ENCODE assay signal across 8 cellular contexts in genomic region chr20:63737940-63738686, GRCh38. TPM values are rescaled to one million over a fixed set of nuclear protein-coding genes. Genes with fewer than 3 reads are reported as not detected.
A peak's percentile ranks its signal among the peaks of the same experiment; 100 is the strongest.
DNase-seq lines count a peak whose midpoint lies in the region; ATAC-seq and TF ChIP-seq lines count a peak whose summit lies in the region.

No MANE protein-coding gene starts in this region.

- peak overlapping the region in 8 of 10 donors; percentile 89 to 97 (median 95) for H3K27ac ChIP-seq in heart right ventricle
- H3K27ac ChIP-seq in urinary bladder (ENCODE audit: low read depth): no peak overlapping the region
- H3K27ac ChIP-seq in foreskin keratinocyte: no peak overlapping the region

- DNase-seq in heart right ventricle (no peak), left cardiac atrium (no peak), left kidney (ENCODE audit: low read depth, low spot score) (peak; percentile 36), NCI-H128 (lab: John Stamatoyannopoulos, UW; ENCODE audit: unreplicated experiment) (no peak), foreskin keratinocyte (no peak), cortex of kidney (lab: John Stamatoyannopoulos, UW) (no peak)
- peak in 1 of 2 donors; percentile 43 for DNase-seq in activated T-cell treated with anti-CD3 and anti-CD28 coated beads, Interleukin-2, amount 50 U/mL, for 72 hours

- WGBS in heart right ventricle, 2 donors: 29 to 30% methylated on average over 33 to 44 of the region's 44 CpGs
- WGBS in urinary bladder: 23% methylated on average over 44 of the region's 44 CpGs

- H3K4me3 ChIP-seq in heart right ventricle (peak overlapping the region; percentile 1 to 79 (median 61)), urinary bladder (ENCODE audit: low read depth, low read length) (peak overlapping the region; percentile 41)

- peaks cover 0 to 19% (median 0%) of the 10 kb centered on the region in 7 donors for H3K27me3 ChIP-seq in heart right ventricle
- no peaks in the 10 kb centered on the region for H3K27me3 ChIP-seq in foreskin keratinocyte

- peaks cover 31 to 52% (median 38%) of the 10 kb centered on the region in 9 donors for H3K4me1 ChIP-seq in heart right ventricle
- H3K4me1 ChIP-seq in urinary bladder (ENCODE audit: insufficient read depth): no peaks in the 10 kb centered on the region
- no peaks in the 10 kb centered on the region for H3K4me1 ChIP-seq in foreskin keratinocyte

- H3K27me3 Mint-ChIP-seq in activated T-cell treated with anti-CD3 and anti-CD28 coated beads, Interleukin-2, amount 50 U/mL, for 72 hours (ENCODE audit: low read depth): no peaks in the 10 kb centered on the region

- H3K4me1 Mint-ChIP-seq in activated T-cell treated with anti-CD3 and anti-CD28 coated beads, Interleukin-2, amount 50 U/mL, for 72 hours (ENCODE audit: low read depth): peaks cover 16% of the 10 kb centered on the region

- no peak for TF ChIP-seq CTCF in heart right ventricle (IDR thresholded peaks at IDR 0.05)
- no peak for TF ChIP-seq CTCF in foreskin keratinocyte (conservative IDR thresholded peaks at IDR 0.05)

- H3K4me3 Mint-ChIP-seq in activated T-cell treated with anti-CD3 and anti-CD28 coated beads, Interleukin-2, amount 50 U/mL, for 72 hours: peak overlapping the region; percentile 46 to 54

- ATAC-seq in heart right ventricle (no peak), left cardiac atrium (no peak), foreskin keratinocyte (no peak)
- peak; percentile 17 to 25 for ATAC-seq in activated T-cell treated with anti-CD3 and anti-CD28 coated beads, Interleukin-2, amount 50 U/mL, for 72 hours (replicated peaks in 1 of 2)

- peaks cover 0 to 1% of the 10 kb centered on the region in 2 donors for H3K36me3 Mint-ChIP-seq in activated T-cell treated with anti-CD3 and anti-CD28 coated beads, Interleukin-2, amount 50 U/mL, for 72 hours (ENCODE audit: insufficient read depth in 2 of 2)

- H3K9me3 Mint-ChIP-seq in activated T-cell treated with anti-CD3 and anti-CD28 coated beads, Interleukin-2, amount 50 U/mL, for 72 hours: no peaks in the 10 kb centered on the region

- H3K36me3 ChIP-seq in heart right ventricle (peaks cover 0 to 59% (median 26%) of the 10 kb centered on the region in 9 donors), urinary bladder (ENCODE audit: insufficient read depth) (peaks cover 1% of the 10 kb centered on the region)

- H3K27ac Mint-ChIP-seq in activated T-cell treated with anti-CD3 and anti-CD28 coated beads, Interleukin-2, amount 50 U/mL, for 72 hours: no peak overlapping the region

- H3K9me3 ChIP-seq in heart right ventricle: no peaks in the 10 kb centered on the region

- intact Hi-C loops in heart right ventricle (cut with DNase I) (loop anchor here in 1 of 10 donors (10.0 kb wide), 1 partner anchor 83 kb away; the partner anchor contains the start of genes RTEL1 and STMN3), left cardiac atrium (cut with DNase I) (no loop called here)

RNA-seq across cellular contexts. Expression of gene SLC2A4RG, which starts 1.5 kb away (rescaled TPM):
- total RNA-seq in heart right ventricle (10 to 100 TPM; 64.4 to 85.3 (median 76.8) TPM), left cardiac atrium (10 to 100 TPM; 47.9 to 71.0 TPM), urinary bladder (8.6 TPM), foreskin keratinocyte (53.2 and 57.0 TPM in 2 replicates)
- polyA plus RNA-seq in heart right ventricle (100 to 1,000 TPM in 1 of 2 donors, 10 to 100 TPM in 1; 36.3 to 114 TPM), urinary bladder (106 TPM), foreskin keratinocyte (89.1 and 100 TPM in 2 replicates)
- total RNA-seq in activated T-cell treated with anti-CD3 and anti-CD28 coated beads, Interleukin-2, amount 50 U/mL, for 72 hours: 10 to 100 TPM; 43.5 to 47.0 TPM

RNA-seq across cellular contexts. Expression of gene LIME1, which starts 1.6 kb away (rescaled TPM):
- total RNA-seq in heart right ventricle: 1 to 10 TPM in 9 of 10 donors, under 1 TPM in 1; 0.79 to 4.1 (median 2.7) TPM
- 10 to 100 TPM in 1 of 2 donors, 1 to 10 TPM in 1; 4.9 to 15.7 TPM for polyA plus RNA-seq in heart right ventricle
- total RNA-seq in left cardiac atrium: 1 to 10 TPM; 3.6 to 3.7 TPM
- total RNA-seq in activated T-cell treated with anti-CD3 and anti-CD28 coated beads, Interleukin-2, amount 50 U/mL, for 72 hours: 10 to 100 TPM; 13.4 to 21.1 TPM
- total RNA-seq in urinary bladder: 1.1 TPM
- polyA plus RNA-seq in urinary bladder: 7.9 TPM
- total RNA-seq in foreskin keratinocyte: 2.4 and 3.3 TPM in 2 replicates
- polyA plus RNA-seq in foreskin keratinocyte: 4.4 and 5.3 TPM in 2 replicates

RNA-seq across cellular contexts. Expression of gene ZGPAT, which starts 30.3 kb away (rescaled TPM):
- 10 to 100 TPM; 11.8 to 21.7 (median 14.7) TPM for total RNA-seq in heart right ventricle
- polyA plus RNA-seq in heart right ventricle: 10 to 100 TPM; 26.5 to 44.7 TPM
- total RNA-seq in left cardiac atrium: 10 to 100 TPM; 16.4 to 18.6 TPM
- total RNA-seq in activated T-cell treated with anti-CD3 and anti-CD28 coated beads, Interleukin-2, amount 50 U/mL, for 72 hours: 10 to 100 TPM; 24.3 to 28.0 TPM
- 11.0 TPM for total RNA-seq in urinary bladder
- polyA plus RNA-seq in urinary bladder: 30.7 TPM
- total RNA-seq in foreskin keratinocyte: 17.1 and 20.9 TPM in 2 replicates
- polyA plus RNA-seq in foreskin keratinocyte: 23.3 and 24.8 TPM in 2 replicates

RNA-seq across cellular contexts. Expression of gene ARFRP1, which starts 30.3 kb away (rescaled TPM):
- total RNA-seq in heart right ventricle (10 to 100 TPM; 34.9 to 51.6 (median 38.8) TPM), left cardiac atrium (10 to 100 TPM; 36.8 to 44.9 TPM), urinary bladder (17.9 TPM), foreskin keratinocyte (32.3 and 39.2 TPM in 2 replicates)
- polyA plus RNA-seq in heart right ventricle (10 to 100 TPM; 43.2 to 59.1 TPM), urinary bladder (40.8 TPM), foreskin keratinocyte (43.5 and 49.0 TPM in 2 replicates)
- total RNA-seq in activated T-cell treated with anti-CD3 and anti-CD28 coated beads, Interleukin-2, amount 50 U/mL, for 72 hours: 10 to 100 TPM; 55.1 to 70.9 TPM

RNA-seq across cellular contexts. Expression of gene TNFRSF6B, which starts 41.7 kb away (rescaled TPM):
- total RNA-seq in heart right ventricle: 1 to 10 TPM in 4 of 10 donors, under 1 TPM in 6; 0.26 to 5.1 (median 0.57) TPM
- 10 to 100 TPM; 11.7 to 12.5 TPM for polyA plus RNA-seq in heart right ventricle
- total RNA-seq in left cardiac atrium: 10 to 100 TPM in 1 of 2 donors, 1 to 10 TPM in 1; 1.4 to 10.1 TPM
- 1 to 10 TPM; 1.0 to 1.2 TPM for total RNA-seq in activated T-cell treated with anti-CD3 and anti-CD28 coated beads, Interleukin-2, amount 50 U/mL, for 72 hours
- 0.42 TPM for total RNA-seq in urinary bladder
- polyA plus RNA-seq in urinary bladder: 35.6 TPM
- total RNA-seq in foreskin keratinocyte: 189 and 224 TPM in 2 replicates
- 245 and 287 TPM in 2 replicates for polyA plus RNA-seq in foreskin keratinocyte

Comparison
In these comparisons a context has a peak if more than half of its experiments do, and no peak if none do; other contexts are left out.
1. ATAC-seq: peak in activated T-cell treated with anti-CD3 and anti-CD28 coated beads, Interleukin-2, amount 50 U/mL, for 72 hours (2 of 2); none in heart right ventricle (0 of 8), left cardiac atrium (0 of 2) and foreskin keratinocyte (single experiment).
2. H3K27ac ChIP-seq: peak in heart right ventricle (8 of 10); none in urinary bladder (single experiment) and foreskin keratinocyte (single experiment).